30 cellular contexts compared by ENCODE assay signal in genomic region chr11:124751391-124751740, GRCh38. TPM values are rescaled to one million over a fixed set of nuclear protein-coding genes. Genes with fewer than 3 reads are reported as not detected.
A peak's percentile ranks its signal among the peaks of the same experiment; 100 is the strongest.
DNase-seq lines count a peak whose midpoint lies in the region; ATAC-seq, FAIRE-seq and TF ChIP-seq lines count a peak whose summit lies in the region.
"Had no signal": no experiment of that assay in that cellular context is flagged by ENCODE, and none has a peak within 500 bp of the region (broad histone marks: within the 10 kb centered on the region; RNA-seq: fewer than 3 reads in every experiment).

No MANE protein-coding gene starts in this region.

- no peak overlapping the region for H2AFZ ChIP-seq in H9 (ENCODE audit: low read length)

- H4K91ac ChIP-seq in H9 (ENCODE audit: insufficient read length, low read depth, low read length) = no peak overlapping the region

- no peak overlapping the region for H3K4ac ChIP-seq in H9 (ENCODE audit: low read depth, low read length)

- H3K18ac ChIP-seq in H9 (ENCODE audit: insufficient read length, low read depth, low read length) = no peak overlapping the region

- no peak overlapping the region for H3K14ac ChIP-seq in H9 (ENCODE audit: insufficient read depth, low read length)

- no peak overlapping the region for H2BK12ac ChIP-seq in H9 (ENCODE audit: insufficient read length, low read depth, low read length)

- no peak for TF ChIP-seq POLR2A in spleen (IDR thresholded peaks at IDR 0.05)

- H3K27me3 ChIP-seq in H9 (ENCODE audit: insufficient read depth, low read length) = peaks cover 88% of the 10 kb centered on the region
- peaks cover 0 to 14% (median 0%) of the 10 kb centered on the region in 7 donors for H3K27me3 ChIP-seq in spleen (replicated peaks in 1 of 7)
- H3K27me3 ChIP-seq: MG63, Peyer's patch had no signal

- no peak overlapping the region for H4K8ac ChIP-seq in H9 (replicated peaks; ENCODE audit: insufficient read length, low read depth, low read length)

- H2BK15ac ChIP-seq in H9 (ENCODE audit: low read depth, low read length) = no peak overlapping the region

- no peak overlapping the region for H2BK5ac ChIP-seq in H9 (ENCODE audit: insufficient read length, low read length)

- H3K4me3 ChIP-seq in kidney (ENCODE audit: low read length in 2 of 2) (no peak overlapping the region), spleen (no peak overlapping the region)
- H3K4me3 ChIP-seq: MG63, thoracic aorta had no signal

- no peak overlapping the region for H3T11ph ChIP-seq in H9 (ENCODE audit: low read length)

- no peaks in the 10 kb centered on the region for H3K79me1 ChIP-seq in H9 (ENCODE audit: insufficient read depth, low read depth, low read length, poor library complexity, severe bottlenecking)

- no peak overlapping the region for H3K56ac ChIP-seq in H9 (ENCODE audit: insufficient read length, low read depth, low read length)

- H4K20me1 ChIP-seq in H9 (ENCODE audit: control insufficient read depth, insufficient read depth, insufficient read length) = no peaks in the 10 kb centered on the region

- H3K9me3 ChIP-seq in H9 (ENCODE audit: control insufficient read depth, low read depth, low read length) = no peaks in the 10 kb centered on the region
- H3K9me3 ChIP-seq in kidney (ENCODE audit: control insufficient read depth in 1 of 2, low read length in 2 of 2) = no peaks in the 10 kb centered on the region
- no peaks in the 10 kb centered on the region for H3K9me3 ChIP-seq in spleen
- H3K9me3 ChIP-seq: Caco-2, heart left ventricle, MG63, Peyer's patch, thoracic aorta had no signal

- no peak for TF ChIP-seq CTCF in H9 (conservative IDR thresholded peaks at IDR 0.05)
- TF ChIP-seq CTCF in kidney (IDR thresholded peaks at IDR 0.05; ENCODE audit: borderline replicate concordance, extremely low read depth, insufficient read depth) = no peak
- no peak for TF ChIP-seq CTCF in spleen (IDR thresholded peaks at IDR 0.05 in 8 of 11, conservative IDR thresholded peaks at IDR 0.05 in 3 of 11)

- H3K27ac Mint-ChIP-seq in H9 = no peak overlapping the region
- peak overlapping the region; percentile 83 for H3K27ac Mint-ChIP-seq in dendritic cell treated with granulocyte-macrophage colony-stimulating factor and Interleukin-4, amounts not matched to agents 40 ng/mL and 50 ng/mL, for 4 days
- H3K27ac Mint-ChIP-seq: activated CD8-positive, alpha-beta T cell treated with anti-CD3 and anti-CD28 coated beads, Interleukin-2, amount 10 ng/mL, durations not matched to agents 7 days and 5 days; T-cell had no signal

- no peak overlapping the region for H3K23ac ChIP-seq in H9 (ENCODE audit: insufficient read length, low read depth, low read length)

- peak; percentile 34 for DNase-seq in H9
- peak; percentile 73 for DNase-seq in kidney
- DNase-seq in spleen = peak; percentile 73
- no peak for DNase-seq in SIG-M5 treated with dmso at 0.1 percent for 504 hours (lab: John Stamatoyannopoulos, UW; ENCODE audit: unreplicated experiment)
- DNase-seq: activated CD4-positive, alpha-beta T cell treated with anti-CD3 and anti-CD28 coated beads for 1 hour; activated CD8-positive, alpha-beta T cell treated with anti-CD3 and anti-CD28 coated beads, Interleukin-2, amount 10 ng/mL, durations not matched to agents 7 days and 5 days; activated effector memory CD4-positive, alpha-beta T cell treated with anti-CD3 and anti-CD28 coated beads, Interleukin-2, amount 50 U/mL, for 16 hours; activated T-cell treated with anti-CD3 and anti-CD28 coated beads for 4 hours; C1 segment of cervical spinal cord; Caco-2; cerebellar nuclear complex; DND-41; HCEC 1CT; heart left ventricle; KBM-7; MG63; NCI-H1436 treated with DMSO at 0.1 percent for 48 hours; NCI-H524; nucleus accumbens; Peyer's patch; SIG-M5; stimulated activated CD4-positive, alpha-beta T cell treated with anti-CD3 and anti-CD28 coated beads, Interleukin-4, amount 100 ng/mL, for 24 hours; T-cell had no signal

- peaks cover 3 to 6% of the 10 kb centered on the region in 2 experiments; a peak in 2 of 5 replicates for H3K9me3 Mint-ChIP-seq in H9
- H3K9me3 Mint-ChIP-seq in dendritic cell treated with granulocyte-macrophage colony-stimulating factor and Interleukin-4, amounts not matched to agents 40 ng/mL and 50 ng/mL, for 4 days = no peaks in the 10 kb centered on the region
- H3K9me3 Mint-ChIP-seq: T-cell had no signal

- WGBS in H9 (ENCODE audit: extremely low coverage, insufficient read length, low lambda C conversion rate) = no CpG with 5 or more reads among the region's 11 CpGs
- 76 to 89% (median 84%) methylated on average over 5 to 11 of the region's 11 CpGs for WGBS in spleen, 5 donors

- H3K9ac ChIP-seq in H9 (ENCODE audit: extremely low read depth, insufficient read length, low read length) (no peak overlapping the region), kidney (ENCODE audit: low read length in 2 of 2) (no peak overlapping the region)

- H3K36me3 Mint-ChIP-seq in H9 (ENCODE audit: insufficient read depth in 1 of 3, low read depth in 3 of 3) = no peaks in the 10 kb centered on the region; a peak in 2 of 7 replicates
- peaks cover 5% of the 10 kb centered on the region for H3K36me3 Mint-ChIP-seq in dendritic cell treated with granulocyte-macrophage colony-stimulating factor and Interleukin-4, amounts not matched to agents 40 ng/mL and 50 ng/mL, for 4 days (ENCODE audit: low read depth)
- H3K36me3 Mint-ChIP-seq: T-cell had no signal

- FAIRE-seq in kidney (lab: Jason Lieb, UNC) = no peak
- FAIRE-seq: islet of Langerhans had no signal

- H3K79me2 ChIP-seq in H9 (ENCODE audit: insufficient read depth, low read length) = no peaks in the 10 kb centered on the region

- H3K4me2 ChIP-seq in H9 (ENCODE audit: insufficient read depth, insufficient read length, low read length) = peak overlapping the region; percentile 41

- no peak overlapping the region for H2BK20ac ChIP-seq in H9 (ENCODE audit: low read depth, low read length, poor library complexity, severe bottlenecking)

- H4K5ac ChIP-seq in H9 (ENCODE audit: insufficient read length, low read depth, low read length) = no peak overlapping the region

- peaks cover 3% of the 10 kb centered on the region; the same call in 1 of the 2 replicates for H3K4me1 ChIP-seq in H9 (ENCODE audit: insufficient read depth, low read length)
- H3K4me1 ChIP-seq in kidney (ENCODE audit: control insufficient read depth in 1 of 2, insufficient read depth in 1 of 2, low read depth in 1 of 2, low read length in 2 of 2) = peaks cover 0 to 15% of the 10 kb centered on the region in 2 donors
- peaks cover 0 to 66% (median 48%) of the 10 kb centered on the region in 6 donors for H3K4me1 ChIP-seq in spleen

- intact Hi-C loops in dendritic cell treated with granulocyte-macrophage colony-stimulating factor and Interleukin-4, amounts not matched to agents 40 ng/mL and 50 ng/mL, for 4 days (cut with micrococcal nuclease) = no loop called here
- intact Hi-C loops in kidney (cut with DNase I) = no loop called here
- intact Hi-C loops in spleen (cut with DNase I; ENCODE audit: low total_unique reads) = no loop called here

- H3K36me3 ChIP-seq in kidney (ENCODE audit: control insufficient read depth in 1 of 2, insufficient read depth in 2 of 2, low read length in 2 of 2) = peaks cover 0 to 3% of the 10 kb centered on the region in 2 donors
- H3K36me3 ChIP-seq in spleen = no peaks in the 10 kb centered on the region
- H3K36me3 ChIP-seq: MG63, Peyer's patch, thoracic aorta had no signal

- H3K27me3 Mint-ChIP-seq in H9 (ENCODE audit: low read depth) = peaks cover 64% of the 10 kb centered on the region
- peaks cover 11% of the 10 kb centered on the region for H3K27me3 Mint-ChIP-seq in dendritic cell treated with granulocyte-macrophage colony-stimulating factor and Interleukin-4, amounts not matched to agents 40 ng/mL and 50 ng/mL, for 4 days

- H2BK120ac ChIP-seq in H9 (ENCODE audit: low read depth, low read length, poor library complexity, severe bottlenecking) = no peak overlapping the region

- H2AK5ac ChIP-seq in H9 (ENCODE audit: insufficient read length, low read length) = no peak overlapping the region

- ATAC-seq in HG02870 (IDR thresholded peaks at IDR 0.05; ENCODE audit: unreplicated experiment) = no peak
- ATAC-seq in HG03460 (IDR thresholded peaks at IDR 0.05; ENCODE audit: unreplicated experiment) = no peak
- no peak for ATAC-seq in GM19463 (IDR thresholded peaks at IDR 0.05; ENCODE audit: unreplicated experiment)
- ATAC-seq: activated CD8-positive, alpha-beta T cell treated with anti-CD3 and anti-CD28 coated beads, Interleukin-2, amount 10 ng/mL, durations not matched to agents 7 days and 5 days; heart left ventricle had no signal

- peaks cover 9% of the 10 kb centered on the region for H3K23me2 ChIP-seq in H9 (ENCODE audit: insufficient read length, low read depth, low read length, poor library complexity, severe bottlenecking)

- H3K27ac ChIP-seq in H9 (ENCODE audit: insufficient read length, low read depth, low read length) (no peak overlapping the region), kidney (ENCODE audit: low read depth in 2 of 2, low read length in 2 of 2) (no peak overlapping the region), spleen (peak overlapping the region in 3 of 8 donors; percentile 3 to 48 (median 38))
- H3K27ac ChIP-seq: Peyer's patch, thoracic aorta had no signal

- H3K4me1 Mint-ChIP-seq in H9 = peaks cover 13 to 42% of the 10 kb centered on the region in 2 experiments
- H3K4me1 Mint-ChIP-seq in dendritic cell treated with granulocyte-macrophage colony-stimulating factor and Interleukin-4, amounts not matched to agents 40 ng/mL and 50 ng/mL, for 4 days (ENCODE audit: low read depth) = peaks cover 81% of the 10 kb centered on the region

- H3K4me3 Mint-ChIP-seq in H9 = peak overlapping the region in 1 of 2 experiments; percentile 67; a peak in 1 of 5 replicates
- H3K4me3 Mint-ChIP-seq in dendritic cell treated with granulocyte-macrophage colony-stimulating factor and Interleukin-4, amounts not matched to agents 40 ng/mL and 50 ng/mL, for 4 days = no peak overlapping the region
- H3K4me3 Mint-ChIP-seq: activated CD8-positive, alpha-beta T cell treated with anti-CD3 and anti-CD28 coated beads, Interleukin-2, amount 10 ng/mL, durations not matched to agents 7 days and 5 days had no signal

RNA-seq across cellular contexts. Expression of gene VSIG2, which starts 0.7 kb away (rescaled TPM):
- total RNA-seq in H9 (2021) (not detected in 2 replicates), kidney (3.9 TPM), spleen (1 to 10 TPM in 2 of 7 donors, under 1 TPM in 2, not detected in 3; 0.43 to 1.5 (median 1.0) TPM)
- polyA plus RNA-seq in kidney (ENCODE audit: insufficient read depth, low read depth, low replicate concordance) (11.7 TPM), spleen (1 to 10 TPM in 2 of 3 donors, under 1 TPM in 1; 0.47 to 2.1 (median 2.0) TPM)
- total RNA-seq: activated CD8-positive, alpha-beta T cell treated with anti-CD3 and anti-CD28 coated beads, Interleukin-2, amount 10 ng/mL, durations not matched to agents 7 days and 5 days; Caco-2; Peyer's patch had no signal
- polyA plus RNA-seq: AG04450 had no signal

RNA-seq across cellular contexts. Expression of gene ESAM, which starts 10.7 kb away (rescaled TPM):
- total RNA-seq in H9 (2021) (0.33 and 0.92 TPM in 2 replicates), kidney (63.0 TPM), spleen (10 to 100 TPM; 16.2 to 49.2 (median 29.2) TPM)
- polyA plus RNA-seq in kidney (ENCODE audit: insufficient read depth, low read depth, low replicate concordance) (85.8 TPM), spleen (10 to 100 TPM; 14.3 to 30.9 (median 18.0) TPM)

RNA-seq across cellular contexts. Expression of gene NRGN, which starts 11.6 kb away (rescaled TPM):
- total RNA-seq in H9 (2021) (6.4 and 7.0 TPM in 2 replicates), kidney (17.9 TPM), spleen (10 to 100 TPM; 29.0 to 61.2 (median 46.5) TPM)
- polyA plus RNA-seq in kidney (ENCODE audit: insufficient read depth, low read depth, low replicate concordance) (55.9 TPM), spleen (10 to 100 TPM; 12.7 to 24.2 (median 15.9) TPM)

RNA-seq across cellular contexts. Expression of gene MSANTD2, which starts 48.8 kb away (rescaled TPM):
- total RNA-seq in H9 (2021) = 14.5 and 18.1 TPM in 2 replicates
- 16.4 TPM for total RNA-seq in kidney
- 6.5 TPM for polyA plus RNA-seq in kidney (ENCODE audit: insufficient read depth, low read depth, low replicate concordance)
- total RNA-seq in spleen = 10 to 100 TPM; 16.5 to 25.8 (median 19.3) TPM
- polyA plus RNA-seq in spleen = 10 to 100 TPM in 2 of 3 donors, 1 to 10 TPM in 1; 9.5 to 17.6 (median 13.8) TPM
